In the genomic region with DNA sequence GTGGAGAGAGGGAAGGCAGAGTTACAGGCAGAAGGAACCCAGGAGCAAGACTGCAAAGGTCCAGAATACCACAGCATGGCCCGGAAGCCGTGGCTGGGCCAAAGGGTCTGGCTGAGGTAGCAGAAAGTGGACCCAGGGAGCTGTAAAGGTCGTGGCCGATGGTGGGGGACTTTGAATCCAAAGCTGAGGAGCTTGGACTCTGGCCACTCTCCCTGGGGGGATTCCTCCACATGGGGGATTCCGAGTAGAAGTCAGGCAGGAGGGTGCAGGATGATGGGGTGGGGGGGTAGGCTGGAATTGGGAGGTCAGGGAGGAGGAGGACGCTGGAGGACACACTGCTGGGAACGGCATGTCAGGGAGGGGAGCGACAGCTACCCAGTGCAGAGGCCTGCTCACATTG, we compare ENCODE assay signal across 13 cellular contexts.
DNase-seq lines count a peak whose midpoint lies in the region; ATAC-seq and TF ChIP-seq lines count a peak whose summit lies in the region.
"Had no signal": no experiment of that assay in that cellular context is flagged by ENCODE, and none has a peak within 500 bp of the region (broad histone marks: within the 10 kb centered on the region; RNA-seq: fewer than 3 reads in every experiment).

No MANE protein-coding gene starts in this region.

- ATAC-seq in heart right ventricle = no peak
- ATAC-seq in left ventricle myocardium superior = no peak
- no peak for ATAC-seq in activated CD8-positive, alpha-beta T cell treated with anti-CD3 and anti-CD28 coated beads for 36 hours
- ATAC-seq in stimulated activated naive B cell treated with anti-CD40 and anti-IgM and Interleukin-4, amounts not matched to agents 10 μg/mL and 1 μg/mL and 100 μg/mL, for 72 hours (replicated peaks) = no peak
- no peak for ATAC-seq in GM18505 (IDR thresholded peaks at IDR 0.05; ENCODE audit: unreplicated experiment)
- ATAC-seq: left colon, pancreas had no signal

- peak overlapping the region; percentile 36 for H3K4me3 Mint-ChIP-seq in activated CD8-positive, alpha-beta T cell treated with anti-CD3 and anti-CD28 coated beads for 36 hours
- H3K4me3 Mint-ChIP-seq in stimulated activated naive B cell treated with anti-CD40 and anti-IgM and Interleukin-4, amounts not matched to agents 10 μg/mL and 1 μg/mL and 100 μg/mL, for 72 hours = no peak overlapping the region

- intact Hi-C loops in heart right ventricle (cut with DNase I) = loop anchor here in 1 of 10 donors (10.0 kb wide), 1 partner anchor 83 kb away; no protein-coding TSS in a partner anchor
- intact Hi-C loops in left ventricle myocardium superior (cut with micrococcal nuclease) = no loop called here
- intact Hi-C loops in activated CD8-positive, alpha-beta T cell treated with anti-CD3 and anti-CD28 coated beads for 36 hours (cut with micrococcal nuclease) = loop anchor here (2.0 to 10.0 kb wide), 3 partner anchors 27 to 333 kb away; a partner anchor contains a TSS

- no peak for DNase-seq in heart right ventricle
- no peak for DNase-seq in left ventricle myocardium superior
- no peak for DNase-seq in activated CD8-positive, alpha-beta T cell treated with anti-CD3 and anti-CD28 coated beads for 36 hours
- DNase-seq in islet precursor cell = peak; percentile 28
- no peak for DNase-seq in stimulated activated naive B cell treated with anti-CD40 and anti-IgM and Interleukin-4, amounts not matched to agents 10 μg/mL and 1 μg/mL and 100 μg/mL, for 72 hours
- no peak for DNase-seq in dermis blood vessel endothelial cell
- no peak for DNase-seq in NCI-H226
- DNase-seq: foreskin melanocyte, left colon, NCI-H2171 treated with DMSO at 0.1 percent for 48 hours, pancreas had no signal

- peaks cover 6% of the 10 kb centered on the region for H3K36me3 Mint-ChIP-seq in activated CD8-positive, alpha-beta T cell treated with anti-CD3 and anti-CD28 coated beads for 36 hours (ENCODE audit: low read depth)
- peaks cover 3 to 15% of the 10 kb centered on the region in 2 donors for H3K36me3 Mint-ChIP-seq in stimulated activated naive B cell treated with anti-CD40 and anti-IgM and Interleukin-4, amounts not matched to agents 10 μg/mL and 1 μg/mL and 100 μg/mL, for 72 hours

- H3K27ac ChIP-seq in heart right ventricle = peak overlapping the region in 9 of 10 donors; percentile 17 to 96 (median 91)
- H3K27ac ChIP-seq: epithelial cell of prostate, pancreas had no signal

- H3K4me1 Mint-ChIP-seq in activated CD8-positive, alpha-beta T cell treated with anti-CD3 and anti-CD28 coated beads for 36 hours (ENCODE audit: low read depth) = peaks cover 45% of the 10 kb centered on the region
- H3K4me1 Mint-ChIP-seq in stimulated activated naive B cell treated with anti-CD40 and anti-IgM and Interleukin-4, amounts not matched to agents 10 μg/mL and 1 μg/mL and 100 μg/mL, for 72 hours = peaks cover 40 to 67% of the 10 kb centered on the region in 2 donors

- H3K36me3 ChIP-seq in heart right ventricle = peaks cover 0 to 76% (median 18%) of the 10 kb centered on the region in 9 donors

- no peaks in the 10 kb centered on the region for H3K9me3 Mint-ChIP-seq in activated CD8-positive, alpha-beta T cell treated with anti-CD3 and anti-CD28 coated beads for 36 hours
- no peaks in the 10 kb centered on the region for H3K9me3 Mint-ChIP-seq in stimulated activated naive B cell treated with anti-CD40 and anti-IgM and Interleukin-4, amounts not matched to agents 10 μg/mL and 1 μg/mL and 100 μg/mL, for 72 hours

- H3K4me1 ChIP-seq in heart right ventricle = peaks cover 10 to 69% (median 52%) of the 10 kb centered on the region in 9 donors

- H3K27me3 ChIP-seq in heart right ventricle = no peaks in the 10 kb centered on the region
- H3K27me3 ChIP-seq: pancreas had no signal

- H3K27me3 Mint-ChIP-seq in activated CD8-positive, alpha-beta T cell treated with anti-CD3 and anti-CD28 coated beads for 36 hours = peaks cover 6% of the 10 kb centered on the region
- H3K27me3 Mint-ChIP-seq in stimulated activated naive B cell treated with anti-CD40 and anti-IgM and Interleukin-4, amounts not matched to agents 10 μg/mL and 1 μg/mL and 100 μg/mL, for 72 hours = no peaks in the 10 kb centered on the region

- H3K9me3 ChIP-seq in heart right ventricle = no peaks in the 10 kb centered on the region
- H3K9me3 ChIP-seq: pancreas had no signal

- peak overlapping the region; percentile 75 for H3K27ac Mint-ChIP-seq in activated CD8-positive, alpha-beta T cell treated with anti-CD3 and anti-CD28 coated beads for 36 hours
- H3K27ac Mint-ChIP-seq in stimulated activated naive B cell treated with anti-CD40 and anti-IgM and Interleukin-4, amounts not matched to agents 10 μg/mL and 1 μg/mL and 100 μg/mL, for 72 hours = peak overlapping the region; percentile 22

- TF ChIP-seq CTCF in heart right ventricle (IDR thresholded peaks at IDR 0.05) = no peak
- TF ChIP-seq CTCF in activated CD8-positive, alpha-beta T cell treated with anti-CD3 and anti-CD28 coated beads for 36 hours (IDR thresholded peaks at IDR 0.05) = no peak

- WGBS in heart right ventricle, 2 donors = 64 to 67% methylated on average over 8 of the region's 8 CpGs

- H3K4me3 ChIP-seq in heart right ventricle = no peak overlapping the region
- H3K4me3 ChIP-seq: pancreas had no signal

- POLR2A ChIA-PET in activated CD8-positive, alpha-beta T cell treated with anti-CD3 and anti-CD28 coated beads for 36 hours (lab: Charles Lee) = interaction anchor here (0.7 to 3.1 kb wide), 7 partner anchors 9 to 212 kb away, joined by 3 to 21 read pairs (median 3); a partner anchor contains a TSS

- TF ChIP-seq POLR2A in GM18505 (IDR thresholded peaks at IDR 0.05; ENCODE audit: borderline replicate concordance, extremely low read depth, insufficient read depth, insufficient read length) = no peak

- CTCF ChIA-PET in activated CD8-positive, alpha-beta T cell treated with anti-CD3 and anti-CD28 coated beads for 36 hours (lab: Charles Lee) = interaction anchor here (1.0 to 6.9 kb wide), 11 partner anchors 10 to 212 kb away, joined by 3 to 247 read pairs (median 10); a partner anchor contains a TSS
